ENCODE assay signal across 17 cellular contexts in genomic region chr5:154264549-154265196, GRCh38.
"Had no signal": no experiment of that assay in that cellular context is flagged by ENCODE, and none has a peak within 500 bp of the region (broad histone marks: within the 10 kb centered on the region; RNA-seq: fewer than 3 reads in every experiment).

No MANE protein-coding gene starts in this region.

- H3K4me3 Mint-ChIP-seq: activated naive CD4-positive, alpha-beta T cell treated with anti-CD3 and anti-CD28 coated beads, Interleukin-2, amount 10 ng/mL, durations not matched to agents 7 days and 5 days; activated T-helper 17 cell treated with anti-CD3 and anti-CD28 coated beads, Interleukin-2, amount 50 U/mL, for 72 hours; stimulated activated naive B cell treated with anti-CD40 and anti-IgM and Interleukin-4, amounts not matched to agents 10 μg/mL and 1 μg/mL and 100 μg/mL, for 72 hours had no signal

- H3K27ac Mint-ChIP-seq: activated naive CD4-positive, alpha-beta T cell treated with anti-CD3 and anti-CD28 coated beads, Interleukin-2, amount 10 ng/mL, durations not matched to agents 7 days and 5 days; activated T-helper 17 cell treated with anti-CD3 and anti-CD28 coated beads, Interleukin-2, amount 50 U/mL, for 72 hours; stimulated activated naive B cell treated with anti-CD40 and anti-IgM and Interleukin-4, amounts not matched to agents 10 μg/mL and 1 μg/mL and 100 μg/mL, for 72 hours had no signal

- H3K4me3 ChIP-seq: ascending aorta, dorsolateral prefrontal cortex, lower lobe of right lung, pancreas, tibial nerve, vagina had no signal

- H3K4me1 Mint-ChIP-seq: activated naive CD4-positive, alpha-beta T cell treated with anti-CD3 and anti-CD28 coated beads, Interleukin-2, amount 10 ng/mL, durations not matched to agents 7 days and 5 days had no signal

- FAIRE-seq: bronchial epithelial cell, pancreas, TTC549 had no signal

- H3K27me3 Mint-ChIP-seq: activated naive CD4-positive, alpha-beta T cell treated with anti-CD3 and anti-CD28 coated beads, Interleukin-2, amount 10 ng/mL, durations not matched to agents 7 days and 5 days; activated T-helper 17 cell treated with anti-CD3 and anti-CD28 coated beads, Interleukin-2, amount 50 U/mL, for 72 hours; stimulated activated naive B cell treated with anti-CD40 and anti-IgM and Interleukin-4, amounts not matched to agents 10 μg/mL and 1 μg/mL and 100 μg/mL, for 72 hours had no signal

- H3K4me1 ChIP-seq: pancreas had no signal

- ATAC-seq: activated CD4-positive, CD25-positive, alpha-beta regulatory T cell treated with anti-CD3 and anti-CD28 coated beads, Interleukin-2, amount 50 U/mL, for 24 hours; activated T-helper 17 cell treated with anti-CD3 and anti-CD28 coated beads, Interleukin-2, amount 50 U/mL, for 72 hours; esophagus mucosa; lower lobe of right lung; pancreas; stimulated activated naive B cell treated with anti-CD40 and anti-IgM and Interleukin-4, amounts not matched to agents 10 μg/mL and 1 μg/mL and 100 μg/mL, for 72 hours had no signal

- H3K36me3 ChIP-seq: ascending aorta, lower lobe of right lung, pancreas, tibial nerve, vagina had no signal

- H3K27me3 ChIP-seq: ascending aorta, dorsolateral prefrontal cortex, pancreas, tibial nerve, vagina had no signal

- DNase-seq: activated CD4-positive, alpha-beta T cell treated with anti-CD3 and anti-CD28 coated beads, Interleukin-2, amount 50 U/mL, for 4 hours; activated naive CD4-positive, alpha-beta T cell treated with anti-CD3 and anti-CD28 coated beads, Interleukin-2, amount 10 ng/mL, durations not matched to agents 7 days and 5 days; dorsolateral prefrontal cortex; hypothalamus; kidney glomerular epithelial cell; lower lobe of right lung; pancreas; stimulated activated CD4-positive, alpha-beta T cell treated with anti-CD3 and anti-CD28 coated beads, Interleukin-4, amount 100 ng/mL, for 1 hour; stimulated activated naive B cell treated with anti-CD40 and anti-IgM and Interleukin-4, amounts not matched to agents 10 μg/mL and 1 μg/mL and 100 μg/mL, for 72 hours had no signal

- H3K9me3 ChIP-seq: ascending aorta, lower lobe of right lung, pancreas, tibial nerve, vagina had no signal

- H3K27ac ChIP-seq: ascending aorta, lower lobe of right lung, pancreas, vagina had no signal

- H3K9me3 Mint-ChIP-seq: activated naive CD4-positive, alpha-beta T cell treated with anti-CD3 and anti-CD28 coated beads, Interleukin-2, amount 10 ng/mL, durations not matched to agents 7 days and 5 days; activated T-helper 17 cell treated with anti-CD3 and anti-CD28 coated beads, Interleukin-2, amount 50 U/mL, for 72 hours had no signal
